In genomic region chr6:113376847-113377165, GRCh38 we compare ENCODE assay signal across 20 cellular contexts.
DNase-seq lines count a peak whose midpoint lies in the region; ATAC-seq and TF ChIP-seq lines count a peak whose summit lies in the region.
"Had no signal": no experiment of that assay in that cellular context is flagged by ENCODE, and none has a peak within 500 bp of the region (broad histone marks: within the 10 kb centered on the region; RNA-seq: fewer than 3 reads in every experiment).

No MANE protein-coding gene starts in this region.

- H3K27ac ChIP-seq in IMR-90 (ENCODE audit: insufficient read depth, low read length) (peak overlapping the region; percentile 77), VCaP (peak overlapping the region; percentile 77; the same call in 1 of the 2 replicates), foreskin keratinocyte (peak overlapping the region; percentile 22)
- H3K27ac ChIP-seq: KMS-11 had no signal

- no peak for TF ChIP-seq CTCF in IMR-90 (conservative IDR thresholded peaks at IDR 0.05; ENCODE audit: low read depth, low read length)
- TF ChIP-seq CTCF in VCaP (conservative IDR thresholded peaks at IDR 0.05): no peak
- TF ChIP-seq CTCF in foreskin keratinocyte (conservative IDR thresholded peaks at IDR 0.05): no peak
- TF ChIP-seq CTCF in osteocyte (IDR thresholded peaks at IDR 0.05): no peak

- no peaks in the 10 kb centered on the region for H4K20me1 ChIP-seq in IMR-90 (ENCODE audit: insufficient read depth, low read length)

- no peaks in the 10 kb centered on the region for H3K9me3 ChIP-seq in IMR-90 (ENCODE audit: control insufficient read depth, insufficient read depth, low read length)

- no peak overlapping the region for H3K4me3 Mint-ChIP-seq in osteocyte (ENCODE audit: unreplicated experiment)
- no peak overlapping the region for H3K4me3 Mint-ChIP-seq in T-helper 2 cell treated with Interferon-gamma antibody and Interleukin-4, amounts not matched to agents 5 μg/mL and 100 μg/mL, for 36 hours
- no peak overlapping the region for H3K4me3 Mint-ChIP-seq in activated T-helper 2 cell treated with anti-CD3 and anti-CD28 coated beads, Interferon-gamma antibody, Interleukin-2, Interleukin-4, amounts not matched to agents 10 μg/mL and 5 μg/mL and 100 μg/mL, durations not matched to agents 14 hours and 24 hours and 36 hours (ENCODE audit: low read depth)
- H3K4me3 Mint-ChIP-seq: CD8-positive, alpha-beta memory T cell had no signal

- H3K4me1 Mint-ChIP-seq in osteocyte (ENCODE audit: unreplicated experiment): peaks cover 74% of the 10 kb centered on the region
- no peaks in the 10 kb centered on the region for H3K4me1 Mint-ChIP-seq in T-helper 2 cell treated with Interferon-gamma antibody and Interleukin-4, amounts not matched to agents 5 μg/mL and 100 μg/mL, for 36 hours (ENCODE audit: low read depth)
- H3K4me1 Mint-ChIP-seq in activated T-helper 2 cell treated with anti-CD3 and anti-CD28 coated beads, Interferon-gamma antibody, Interleukin-2, Interleukin-4, amounts not matched to agents 10 μg/mL and 5 μg/mL and 100 μg/mL, durations not matched to agents 14 hours and 24 hours and 36 hours (ENCODE audit: low read depth): no peaks in the 10 kb centered on the region
- H3K4me1 Mint-ChIP-seq: CD8-positive, alpha-beta memory T cell had no signal

- peak overlapping the region; percentile 75 to 80 for H4K8ac ChIP-seq in IMR-90 (ENCODE audit: low read depth in 2 of 2, low read length in 2 of 2)

- peaks cover 4% of the 10 kb centered on the region for H3K9me3 Mint-ChIP-seq in osteocyte (ENCODE audit: unreplicated experiment)
- H3K9me3 Mint-ChIP-seq in T-helper 2 cell treated with Interferon-gamma antibody and Interleukin-4, amounts not matched to agents 5 μg/mL and 100 μg/mL, for 36 hours: no peaks in the 10 kb centered on the region
- no peaks in the 10 kb centered on the region for H3K9me3 Mint-ChIP-seq in activated T-helper 2 cell treated with anti-CD3 and anti-CD28 coated beads, Interferon-gamma antibody, Interleukin-2, Interleukin-4, amounts not matched to agents 10 μg/mL and 5 μg/mL and 100 μg/mL, durations not matched to agents 14 hours and 24 hours and 36 hours
- H3K9me3 Mint-ChIP-seq: CD8-positive, alpha-beta memory T cell had no signal

- H3K36me3 Mint-ChIP-seq in osteocyte (ENCODE audit: unreplicated experiment): peaks cover 16% of the 10 kb centered on the region
- no peaks in the 10 kb centered on the region for H3K36me3 Mint-ChIP-seq in T-helper 2 cell treated with Interferon-gamma antibody and Interleukin-4, amounts not matched to agents 5 μg/mL and 100 μg/mL, for 36 hours (ENCODE audit: low read depth)
- no peaks in the 10 kb centered on the region for H3K36me3 Mint-ChIP-seq in activated T-helper 2 cell treated with anti-CD3 and anti-CD28 coated beads, Interferon-gamma antibody, Interleukin-2, Interleukin-4, amounts not matched to agents 10 μg/mL and 5 μg/mL and 100 μg/mL, durations not matched to agents 14 hours and 24 hours and 36 hours (ENCODE audit: low read depth)
- H3K36me3 Mint-ChIP-seq: CD8-positive, alpha-beta memory T cell had no signal

- H3K56ac ChIP-seq in IMR-90 (ENCODE audit: extremely low read depth, insufficient read depth, low read length): peak overlapping the region; percentile 63

- no peak overlapping the region for H2AFZ ChIP-seq in IMR-90 (replicated peaks; ENCODE audit: low read length, poor library complexity)

- no peak for DNase-seq in IMR-90
- DNase-seq in foreskin keratinocyte: no peak
- no peak for DNase-seq in osteocyte (ENCODE audit: extremely low spot score, unreplicated experiment)
- no peak for DNase-seq in T-helper 2 cell treated with Interferon-gamma antibody and Interleukin-4, amounts not matched to agents 5 μg/mL and 100 μg/mL, for 36 hours (ENCODE audit: low spot score)
- DNase-seq in stimulated activated naive CD8-positive, alpha-beta T cell treated with anti-CD3 and anti-CD28 coated beads, Interleukin-15, Interleukin-2, amounts not matched to agents 100 U/mL and 50 U/mL, for 24 hours: no peak
- no peak for DNase-seq in activated T-helper 2 cell treated with anti-CD3 and anti-CD28 coated beads, Interferon-gamma antibody, Interleukin-2, Interleukin-4, amounts not matched to agents 10 μg/mL and 5 μg/mL and 100 μg/mL, durations not matched to agents 14 hours and 24 hours and 36 hours (ENCODE audit: low spot score)
- DNase-seq: ACHN; C1 segment of cervical spinal cord; CD8-positive, alpha-beta memory T cell; DMS53; NCI-H1048; NCI-H1436 treated with DMSO at 0.1 percent for 48 hours; NCI-H2029; NCI-H446; NCI-H526 treated with DMSO at 0.1 percent for 48 hours; SHP77 had no signal

- H4K5ac ChIP-seq in IMR-90 (ENCODE audit: low read depth, low read length): peak overlapping the region; percentile 82

- peaks cover 4% of the 10 kb centered on the region for H3K9me1 ChIP-seq in IMR-90 (ENCODE audit: insufficient read depth, low read length)

- in situ Hi-C loops in IMR-90 (cut with MboI; ENCODE audit: low sequenced_read_pairs): no loop called here

- no peak overlapping the region for H2AK9ac ChIP-seq in IMR-90 (replicated peaks; ENCODE audit: low read depth, low read length, poor library complexity)

- POLR2A ChIA-PET in IMR-90 (lab: Charles Lee; ENCODE audit: unreplicated experiment): interaction anchor here (0.6 kb wide), 2 partner anchors 14 to 24 kb away, joined by 3 to 4 read pairs; no protein-coding TSS in a partner anchor

- ATAC-seq in IMR-90 (ENCODE audit: low read depth): no peak
- no peak for ATAC-seq in foreskin keratinocyte
- ATAC-seq in HG03439 (IDR thresholded peaks at IDR 0.05; ENCODE audit: unreplicated experiment): no peak
- ATAC-seq in stimulated activated naive CD8-positive, alpha-beta T cell treated with anti-CD3 and anti-CD28 coated beads, Interleukin-15, Interleukin-2, amounts not matched to agents 100 U/mL and 50 U/mL, for 24 hours: no peak
- ATAC-seq: HepG2 had no signal

- H3K18ac ChIP-seq in IMR-90 (ENCODE audit: low read depth, low read length): peak overlapping the region; percentile 53

- dilution Hi-C loops in IMR-90 (cut with HindIII; ENCODE audit: low sequenced_read_pairs, unreplicated experiment): no loop called here

- no peaks in the 10 kb centered on the region for H3K27me3 Mint-ChIP-seq in osteocyte (ENCODE audit: unreplicated experiment)
- no peaks in the 10 kb centered on the region for H3K27me3 Mint-ChIP-seq in T-helper 2 cell treated with Interferon-gamma antibody and Interleukin-4, amounts not matched to agents 5 μg/mL and 100 μg/mL, for 36 hours (ENCODE audit: low read depth)
- no peaks in the 10 kb centered on the region for H3K27me3 Mint-ChIP-seq in activated T-helper 2 cell treated with anti-CD3 and anti-CD28 coated beads, Interferon-gamma antibody, Interleukin-2, Interleukin-4, amounts not matched to agents 10 μg/mL and 5 μg/mL and 100 μg/mL, durations not matched to agents 14 hours and 24 hours and 36 hours (ENCODE audit: low read depth)
- H3K27me3 Mint-ChIP-seq: CD8-positive, alpha-beta memory T cell had no signal

- H3K4me3 ChIP-seq in IMR-90 (ENCODE audit: insufficient read depth, low read depth, low read length): no peak overlapping the region

- peak overlapping the region; percentile 29; the same call in 1 of the 2 replicates for H3K4me2 ChIP-seq in IMR-90 (ENCODE audit: low read depth, low read length)
- H3K4me2 ChIP-seq: KMS-11 had no signal

- TF ChIP-seq RAD21 in IMR-90 (IDR thresholded peaks at IDR 0.05; ENCODE audit: low read length): no peak

- peak overlapping the region; percentile 81; the same call in 1 of the 2 replicates for H3K14ac ChIP-seq in IMR-90 (replicated peaks; ENCODE audit: low read depth, low read length)

- H2BK20ac ChIP-seq in IMR-90 (ENCODE audit: low read depth, low read length): peak overlapping the region; percentile 80

- peak overlapping the region; percentile 99 for H3K27ac Mint-ChIP-seq in osteocyte (ENCODE audit: unreplicated experiment)
- no peak overlapping the region for H3K27ac Mint-ChIP-seq in T-helper 2 cell treated with Interferon-gamma antibody and Interleukin-4, amounts not matched to agents 5 μg/mL and 100 μg/mL, for 36 hours
- H3K27ac Mint-ChIP-seq in activated T-helper 2 cell treated with anti-CD3 and anti-CD28 coated beads, Interferon-gamma antibody, Interleukin-2, Interleukin-4, amounts not matched to agents 10 μg/mL and 5 μg/mL and 100 μg/mL, durations not matched to agents 14 hours and 24 hours and 36 hours: no peak overlapping the region
- H3K27ac Mint-ChIP-seq: CD8-positive, alpha-beta memory T cell had no signal

- H3K27me3 ChIP-seq in IMR-90 (ENCODE audit: control insufficient read depth, insufficient read depth, low read length) (no peaks in the 10 kb centered on the region), foreskin keratinocyte (no peaks in the 10 kb centered on the region)

- WGBS in IMR-90 (ENCODE audit: extremely low coverage in 2 of 2, insufficient read length in 1 of 2), 2 experiments: no CpG with 5 or more reads among the region's 1 CpG

- H3K9ac ChIP-seq in IMR-90 (ENCODE audit: low read depth, low read length): peak overlapping the region; percentile 36; the same call in 1 of the 2 replicates
- H3K9ac ChIP-seq: KMS-11 had no signal

- peak overlapping the region; percentile 97; the same call in 2 of the 3 replicates for H2BK15ac ChIP-seq in IMR-90 (ENCODE audit: low read depth, low read length)

- intact Hi-C loops in IMR-90 (cut with micrococcal nuclease): loop anchor here (5.0 kb wide), 1 partner anchor 195 kb away; no protein-coding TSS in a partner anchor
- intact Hi-C loops in activated T-helper 2 cell treated with anti-CD3 and anti-CD28 coated beads, Interferon-gamma antibody, Interleukin-2, Interleukin-4, amounts not matched to agents 10 μg/mL and 5 μg/mL and 100 μg/mL, durations not matched to agents 14 hours and 24 hours and 36 hours (cut with micrococcal nuclease): no loop called here

- H3K4me1 ChIP-seq in IMR-90 (ENCODE audit: control insufficient read depth, insufficient read depth, low read length) (peaks cover 11% of the 10 kb centered on the region), foreskin keratinocyte (peaks cover 46% of the 10 kb centered on the region)

- peak overlapping the region; percentile 81 for H2BK5ac ChIP-seq in IMR-90 (ENCODE audit: low read depth, low read length, poor library complexity, severe bottlenecking)

- no TSS peak for BruUV-seq in IMR-90 (replicated peaks; lab: Mats Ljungman, UMichigan)

- peak overlapping the region; percentile 80 for H3K4ac ChIP-seq in IMR-90 (ENCODE audit: low read depth, low read length)

- H3K23ac ChIP-seq in IMR-90 (ENCODE audit: low read depth, low read length): peak overlapping the region; percentile 60; the same call in 1 of the 2 replicates

- peak overlapping the region; percentile 77 for H4K91ac ChIP-seq in IMR-90 (ENCODE audit: insufficient read depth, low read depth, low read length)

- no peak overlapping the region for H2AK5ac ChIP-seq in IMR-90 (ENCODE audit: low read depth, low read length)

- H3K36me3 ChIP-seq in IMR-90 (ENCODE audit: control insufficient read depth, insufficient read depth, low read length): no peaks in the 10 kb centered on the region

- no peak for TF ChIP-seq POLR2A in IMR-90 (IDR thresholded peaks at IDR 0.05; ENCODE audit: low read depth, low read length)

- CTCF ChIA-PET in IMR-90 (lab: Yijun Ruan, JAX): interaction anchor here (0.9 kb wide), 1 partner anchor 24 kb away, joined by 3 read pairs; no protein-coding TSS in a partner anchor

- peak overlapping the region; percentile 92 for H2BK120ac ChIP-seq in IMR-90 (ENCODE audit: low read depth, low read length)

- H3K79me1 ChIP-seq in IMR-90 (ENCODE audit: low read depth in 1 of 2, low read length in 2 of 2): no peaks in the 10 kb centered on the region; a peak in 1 of 4 replicates

Comparison
In these comparisons a context has a peak if more than half of its experiments do, and no peak if none do; other contexts are left out.
1. H3K27ac ChIP-seq: peak in every context shown above with its lines; median percentile 77 in IMR-90; 77 in VCaP; 22 in foreskin keratinocyte.